ENCODE assay signal across 1 cellular context in genomic region chr7:31077484-31078362, GRCh38.
TF ChIP-seq lines count a peak whose summit lies in the region.

No MANE protein-coding gene starts in this region.

TF ChIP-seq in HEK293, 187 proteins besides CTCF, POLR2A, EP300 and RAD21 (continued from another document):
- TF ChIP-seq, protein P1, sequence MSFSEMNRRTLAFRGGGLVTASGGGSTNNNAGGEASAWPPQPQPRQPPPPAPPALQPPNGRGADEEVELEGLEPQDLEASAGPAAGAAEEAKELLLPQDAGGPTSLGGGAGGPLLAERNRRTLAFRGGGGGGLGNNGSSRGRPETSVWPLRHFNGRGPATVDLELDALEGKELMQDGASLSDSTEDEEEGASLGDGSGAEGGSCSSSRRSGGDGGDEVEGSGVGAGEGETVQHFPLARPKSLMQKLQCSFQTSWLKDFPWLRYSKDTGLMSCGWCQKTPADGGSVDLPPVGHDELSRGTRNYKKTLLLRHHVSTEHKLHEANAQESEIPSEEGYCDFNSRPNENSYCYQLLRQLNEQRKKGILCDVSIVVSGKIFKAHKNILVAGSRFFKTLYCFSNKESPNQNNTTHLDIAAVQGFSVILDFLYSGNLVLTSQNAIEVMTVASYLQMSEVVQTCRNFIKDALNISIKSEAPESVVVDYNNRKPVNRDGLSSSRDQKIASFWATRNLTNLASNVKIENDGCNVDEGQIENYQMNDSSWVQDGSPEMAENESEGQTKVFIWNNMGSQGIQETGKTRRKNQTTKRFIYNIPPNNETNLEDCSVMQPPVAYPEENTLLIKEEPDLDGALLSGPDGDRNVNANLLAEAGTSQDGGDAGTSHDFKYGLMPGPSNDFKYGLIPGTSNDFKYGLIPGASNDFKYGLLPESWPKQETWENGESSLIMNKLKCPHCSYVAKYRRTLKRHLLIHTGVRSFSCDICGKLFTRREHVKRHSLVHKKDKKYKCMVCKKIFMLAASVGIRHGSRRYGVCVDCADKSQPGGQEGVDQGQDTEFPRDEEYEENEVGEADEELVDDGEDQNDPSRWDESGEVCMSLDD (tag by site-specific recombination; IDR thresholded peaks at IDR 0.05), result no peak
- no peak for TF ChIP-seq ZEB2 (tag by site-specific recombination; IDR thresholded peaks at IDR 0.05)
